8 cellular contexts compared by ENCODE assay signal in genomic region chr7:66996444-66997191, GRCh38. TPM values are rescaled to one million over a fixed set of nuclear protein-coding genes. Genes with fewer than 3 reads are reported as not detected.
A peak's percentile ranks its signal among the peaks of the same experiment; 100 is the strongest.
DNase-seq lines count a peak whose midpoint lies in the region; ATAC-seq, FAIRE-seq and TF ChIP-seq lines count a peak whose summit lies in the region.
"Not testable (repeated sequence)": the region's sequence is repeated elsewhere in the genome, so short reads cannot be mapped to it uniquely, and the experiment has no call there.

TSS of gene TYW1 (plus strand) at chr7:66996833. CDS start at chr7:66996979, 146 bp downstream.

- H3K27me3 Mint-ChIP-seq in chondrocyte (ENCODE audit: low read depth) = not testable (repeated sequence)

- H3K9me3 Mint-ChIP-seq in chondrocyte (ENCODE audit: low read depth) = not testable (repeated sequence)

- H3K9me1 ChIP-seq in keratinocyte (ENCODE audit: control insufficient read depth, extremely low read depth, insufficient read depth, low read length) = not testable (repeated sequence)

- H3K4me3 Mint-ChIP-seq in chondrocyte (ENCODE audit: unreplicated experiment) = peak within 1 kb of the TSS; percentile 96

- peak; percentile 91 for DNase-seq in AG09319 (ENCODE audit: extremely low read depth, low read depth)
- peak; percentile 87 for DNase-seq in NCI-H510A (lab: John Stamatoyannopoulos, UW)
- peak; percentile 96 for DNase-seq in activated CD4-positive, alpha-beta T cell treated with anti-CD3 and anti-CD28 coated beads for 1 hour
- DNase-seq in chondrocyte (ENCODE audit: low spot score) = peak; percentile 99
- peak; percentile 71 for DNase-seq in keratinocyte (ENCODE audit: low read depth, low spot score)
- peak; percentile 95 for DNase-seq in stimulated activated CD4-positive, alpha-beta T cell treated with anti-CD3 and anti-CD28 coated beads, Interleukin-15, amount 100 ng/mL, for 1 hour (ENCODE audit: low read depth in 1 of 2, low spot score in 1 of 2)

- H3K4me1 ChIP-seq in keratinocyte (ENCODE audit: control insufficient read depth, extremely low read depth, insufficient read depth, low read length) = not testable (repeated sequence)

- peaks cover 27% of the 10 kb centered on the region for H3K4me1 Mint-ChIP-seq in chondrocyte (ENCODE audit: low read depth)

- H3K9me3 ChIP-seq in keratinocyte (ENCODE audit: control insufficient read depth, low read depth, low read length) = not testable (repeated sequence)

- not testable (repeated sequence) for H3K36me3 ChIP-seq in keratinocyte (ENCODE audit: control insufficient read depth in 2 of 2, extremely low read depth in 1 of 2, insufficient read depth in 2 of 2, low read length in 2 of 2)

- peak; percentile 77 for FAIRE-seq in keratinocyte (lab: Jason Lieb, UNC)

- TF ChIP-seq CTCF in AG09319 (IDR thresholded peaks at IDR 0.05; ENCODE audit: low read depth, low read length); chondrocyte (IDR thresholded peaks at IDR 0.05); keratinocyte (optimal IDR thresholded peaks at IDR 0.05 in 1 of 3, IDR thresholded peaks at IDR 0.05 in 1 of 3, conservative IDR thresholded peaks at IDR 0.05 in 1 of 3; ENCODE audit: extremely low read depth in 1 of 3, insufficient read depth in 2 of 3, low read length in 3 of 3): not testable (repeated sequence)

- peak within 1 kb of the TSS; percentile 86 for H3K9ac ChIP-seq in keratinocyte (ENCODE audit: control insufficient read depth, extremely low read depth, insufficient read depth, low read length)

- peaks cover 25% of the 10 kb centered on the region for H3K79me2 ChIP-seq in keratinocyte (ENCODE audit: control insufficient read depth, insufficient read depth, low read length)

- peak within 1 kb of the TSS; percentile 72 for H3K27ac ChIP-seq in keratinocyte (ENCODE audit: control insufficient read depth, insufficient read depth, low read length)

- ATAC-seq in GM19043 (IDR thresholded peaks at IDR 0.05; ENCODE audit: low read depth, unreplicated experiment) = peak; percentile 92
- peak; percentile 90 for ATAC-seq in HG03432 (IDR thresholded peaks at IDR 0.05; ENCODE audit: unreplicated experiment)

- H3K4me3 ChIP-seq in keratinocyte (ENCODE audit: control insufficient read depth in 2 of 3, extremely low read depth in 1 of 3, insufficient read depth in 2 of 3, low read depth in 1 of 3, low read length in 3 of 3) = peak within 1 kb of the TSS; percentile 76 to 90 (median 82)

- dilution Hi-C loops in keratinocyte (cut with MboI; ENCODE audit: extremely low pct_ligation_motif_present, low sequenced_read_pairs) = not testable (repeated sequence)

- H2AFZ ChIP-seq in keratinocyte (ENCODE audit: control insufficient read depth, low read length) = peak within 1 kb of the TSS; percentile 95

- H3K36me3 Mint-ChIP-seq in chondrocyte (ENCODE audit: low read depth) = peaks cover 12% of the 10 kb centered on the region

- H4K20me1 ChIP-seq in keratinocyte (ENCODE audit: control insufficient read depth, extremely low read depth, insufficient read depth, low read length) = not testable (repeated sequence)

- peak within 1 kb of the TSS; percentile 81 for H3K4me2 ChIP-seq in keratinocyte (ENCODE audit: control insufficient read depth, extremely low read depth, insufficient read depth, low read depth, low read length)

- H3K27ac Mint-ChIP-seq in chondrocyte (ENCODE audit: unreplicated experiment) = peak within 1 kb of the TSS; percentile 99

- H3K27me3 ChIP-seq in keratinocyte (ENCODE audit: control insufficient read depth, extremely low read depth, insufficient read depth, low read length) = not testable (repeated sequence)

RNA-seq across cellular contexts. Expression of gene TYW1, which starts in this region (rescaled TPM):
- 12.5 to 18.3 TPM (median 12.9 TPM) in 3 replicates for total RNA-seq in chondrocyte
- polyA plus RNA-seq in keratinocyte = 12.7 to 16.4 TPM (median 16.0 TPM) in 3 replicates
- polyA plus RNA-seq in keratinocyte (2011; ENCODE audit: low read depth) = 7.0 TPM
- 6.5 and 10.2 TPM in 2 replicates for polyA plus RNA-seq in keratinocyte (2011; cell fraction: cytosol; rRNA removed)
- 27.1 and 32.2 TPM in 2 replicates for polyA plus RNA-seq in keratinocyte (2011; cell fraction: nucleus; rRNA removed)
- 10.7 and 13.9 TPM in 2 replicates for polyA plus RNA-seq in keratinocyte (2012; ENCODE audit: low replicate concordance)
- 12.4 to 24.5 TPM (median 19.6 TPM) in 3 replicates for polyA minus RNA-seq in keratinocyte
- polyA minus RNA-seq in keratinocyte (2011; cell fraction: cytosol; rRNA and poly(A)+ RNA removed) = 7.9 TPM
- 17.0 and 28.7 TPM in 2 replicates for polyA minus RNA-seq in keratinocyte (2011; cell fraction: nucleus; rRNA and poly(A)+ RNA removed)

Comparison
In these comparisons a context has a peak if more than half of its experiments do, and no peak if none do; other contexts are left out.
1. Peak in every context shown above with its lines: DNase-seq, ATAC-seq, H3K4me3 ChIP-seq and H3K27ac ChIP-seq.